In genomic region chr22:38104084-38104483, GRCh38 we compare ENCODE assay signal across 9 cellular contexts. TPM values are rescaled to one million over a fixed set of nuclear protein-coding genes. Genes with fewer than 3 reads are reported as not detected.
DNase-seq lines count a peak whose midpoint lies in the region; ATAC-seq, FAIRE-seq and TF ChIP-seq lines count a peak whose summit lies in the region.
"Had no signal": no experiment of that assay in that cellular context is flagged by ENCODE, and none has a peak within 500 bp of the region (broad histone marks: within the 10 kb centered on the region; RNA-seq: fewer than 3 reads in every experiment).

No MANE protein-coding gene starts in this region.

- H3K36me3 ChIP-seq in DOHH2 (ENCODE audit: control insufficient read depth, low read length) = no peaks in the 10 kb centered on the region
- H3K36me3 ChIP-seq in bronchial epithelial cell (ENCODE audit: control insufficient read depth, insufficient read depth, low read length) = no peaks in the 10 kb centered on the region

- TF ChIP-seq CTCF in DOHH2 (IDR thresholded peaks at IDR 0.05; ENCODE audit: low read depth, low read length, poor library complexity, severe bottlenecking) (peak; percentile 57), bronchial epithelial cell (IDR thresholded peaks at IDR 0.05; ENCODE audit: insufficient read depth, low read length, severe bottlenecking) (peak; percentile 18)

- no peak for FAIRE-seq in bronchial epithelial cell (lab: Jason Lieb, UNC)

- no peaks in the 10 kb centered on the region for H3K9me3 ChIP-seq in DOHH2 (ENCODE audit: control insufficient read depth, insufficient read depth, low read length)

- no peaks in the 10 kb centered on the region for H4K20me1 ChIP-seq in DOHH2 (ENCODE audit: control insufficient read depth, insufficient read depth, low read depth, low read length)

- no peak overlapping the region for H3K27ac ChIP-seq in DOHH2 (ENCODE audit: low read depth, low read length)

- ATAC-seq in HG03342 (IDR thresholded peaks at IDR 0.05; ENCODE audit: unreplicated experiment) = no peak
- ATAC-seq in GM21619 (IDR thresholded peaks at IDR 0.05; ENCODE audit: unreplicated experiment) = no peak

- H3K4me3 ChIP-seq in DOHH2 (ENCODE audit: low read length) (no peak overlapping the region), bronchial epithelial cell (ENCODE audit: low read depth, low read length) (no peak overlapping the region)
- H3K4me3 ChIP-seq in Jurkat, Clone E6-1 (ENCODE audit: low read length) = no peak overlapping the region

- no peaks in the 10 kb centered on the region for H3K4me1 ChIP-seq in DOHH2 (ENCODE audit: control insufficient read depth, low read length)

- H3K4me2 ChIP-seq in DOHH2 (ENCODE audit: low read length) = no peak overlapping the region

- no peaks in the 10 kb centered on the region for H3F3A ChIP-seq in DOHH2 (ENCODE audit: control insufficient read depth, insufficient read depth)

- H3K9me2 ChIP-seq in DOHH2 (replicated peaks; ENCODE audit: control insufficient read depth, low read length) = no peaks in the 10 kb centered on the region

- no peaks in the 10 kb centered on the region for H3K79me2 ChIP-seq in DOHH2 (ENCODE audit: control insufficient read depth, low read length)

- DNase-seq in Jurkat, Clone E6-1 (ENCODE audit: low read depth, low spot score) = peak; percentile 20
- DNase-seq in bronchial epithelial cell (ENCODE audit: low read depth) (peak; percentile 13), myocyte (ENCODE audit: low read depth) (peak; percentile 36), HT-29 (ENCODE audit: low spot score) (no peak), amygdala (lab: John Stamatoyannopoulos, UW) (no peak)
- DNase-seq: NCI-H446 treated with DMSO at 0.1 percent for 48 hours had no signal

- H3K27me3 ChIP-seq in DOHH2 (ENCODE audit: control insufficient read depth, low read length) (no peaks in the 10 kb centered on the region), bronchial epithelial cell (ENCODE audit: control insufficient read depth, insufficient read depth, low read length) (no peaks in the 10 kb centered on the region)

RNA-seq across cellular contexts. Expression of gene BAIAP2L2, which starts 6.4 kb away (rescaled TPM):
- polyA plus RNA-seq in Jurkat, Clone E6-1 (2012; ENCODE audit: insufficient read depth, insufficient read length) = 1.9 TPM
- total RNA-seq in bronchial epithelial cell (0.26 and 0.38 TPM in 2 replicates), myocyte (0.10 and 0.45 TPM in 2 replicates)
- 0.28 TPM for polyA plus RNA-seq in myocyte (2012)
- 9.5 and 11.6 TPM in 2 replicates for total RNA-seq in HT-29 (2014; rRNA removed; shearing (Covaris generic))

RNA-seq across cellular contexts. Expression of gene SLC16A8, which starts 20.1 kb away (rescaled TPM):
- not detected for polyA plus RNA-seq in Jurkat, Clone E6-1 (2012; ENCODE audit: insufficient read depth, insufficient read length)
- 0.26 TPM in 1 of 2 replicates, not detected in the other for total RNA-seq in bronchial epithelial cell
- 0.56 TPM in 1 of 2 replicates, not detected in the other for total RNA-seq in myocyte
- 0.15 TPM for polyA plus RNA-seq in myocyte (2012)
- not detected in 2 replicates for total RNA-seq in HT-29 (2014; rRNA removed; shearing (Covaris generic))

RNA-seq across cellular contexts. Expression of gene PICK1, which starts 46.9 kb away (rescaled TPM):
- polyA plus RNA-seq in Jurkat, Clone E6-1 (2012; ENCODE audit: insufficient read depth, insufficient read length) = 11.8 TPM
- total RNA-seq in bronchial epithelial cell (27.9 and 31.6 TPM in 2 replicates), myocyte (6.3 and 8.7 TPM in 2 replicates)
- polyA plus RNA-seq in myocyte (2012) = 6.0 TPM
- total RNA-seq in HT-29 (2014; rRNA removed; shearing (Covaris generic)) = 49.5 and 52.5 TPM in 2 replicates

Comparison
In these comparisons a context has a peak if more than half of its experiments do, and no peak if none do; other contexts are left out.
1. DNase-seq: peak in Jurkat, Clone E6-1 (single experiment), bronchial epithelial cell (single experiment) and myocyte (single experiment); none in HT-29 (single experiment) and amygdala (0 of 56).